16 cellular contexts compared by ENCODE assay signal in genomic region chr2:37013315-37013641, GRCh38. TPM values are rescaled to one million over a fixed set of nuclear protein-coding genes. Genes with fewer than 3 reads are reported as not detected.
DNase-seq lines count a peak whose midpoint lies in the region; ATAC-seq and TF ChIP-seq lines count a peak whose summit lies in the region.
"Had no signal": no experiment of that assay in that cellular context is flagged by ENCODE, and none has a peak within 500 bp of the region (broad histone marks: within the 10 kb centered on the region; RNA-seq: fewer than 3 reads in every experiment).

No MANE protein-coding gene starts in this region.

- H3K9ac ChIP-seq in OCI-LY3 (ENCODE audit: low read length) = no peak overlapping the region

- H2AFZ ChIP-seq in OCI-LY3 (ENCODE audit: low read depth, low read length) = no peak overlapping the region

- peaks cover 11% of the 10 kb centered on the region for H3K36me3 ChIP-seq in OCI-LY3 (replicated peaks; ENCODE audit: low read depth, low read length)

- DNase-seq in NCI-H2029 treated with DMSO at 0.1 percent for 48 hours (lab: John Stamatoyannopoulos, UW) (no peak), natural killer cell (no peak), NCI-H1092 (lab: John Stamatoyannopoulos, UW) (no peak), amniotic stem cell (lab: John Stamatoyannopoulos, UW) (no peak)
- DNase-seq: activated CD8-positive, alpha-beta memory T cell treated with anti-CD3 and anti-CD28 coated beads for 24 hours; activated naive CD4-positive, alpha-beta T cell; BE2C; EL; NCI-H1048; NCI-H446 treated with DMSO at 0.1 percent for 48 hours had no signal

- no peaks in the 10 kb centered on the region for H3K9me3 ChIP-seq in OCI-LY3 (ENCODE audit: insufficient read depth, low read length)
- H3K9me3 ChIP-seq: BE2C, HAP-1 had no signal

- no peak overlapping the region for H3K4me3 Mint-ChIP-seq in natural killer cell
- H3K4me3 Mint-ChIP-seq: nephron had no signal

- peak overlapping the region in 1 of 2 donors; percentile 60 for H3K27ac Mint-ChIP-seq in natural killer cell
- H3K27ac Mint-ChIP-seq: nephron had no signal

- H3K27ac ChIP-seq in OCI-LY3 (ENCODE audit: low read length) = peak overlapping the region; percentile 13; the same call in 1 of the 2 replicates

- 0 out of 2 replicates have a peak overlapping the region, but pooled peaks have one; percentile 8 for H3K4me3 ChIP-seq in OCI-LY3 (ENCODE audit: low read length)
- H3K4me3 ChIP-seq: HAP-1 had no signal

- peaks cover 29% of the 10 kb centered on the region for H3K4me1 ChIP-seq in OCI-LY3 (ENCODE audit: low read length)
- H3K4me1 ChIP-seq: BE2C had no signal

- H3K79me2 ChIP-seq in OCI-LY3 (ENCODE audit: low read length) = no peaks in the 10 kb centered on the region

- no peaks in the 10 kb centered on the region for H3K27me3 ChIP-seq in OCI-LY3 (ENCODE audit: low read depth, low read length)
- H3K27me3 ChIP-seq: BE2C had no signal

- no peaks in the 10 kb centered on the region for H3K9me3 Mint-ChIP-seq in natural killer cell
- H3K9me3 Mint-ChIP-seq: nephron had no signal

- no peaks in the 10 kb centered on the region for H3K27me3 Mint-ChIP-seq in natural killer cell (ENCODE audit: low read depth in 2 of 2)

- TF ChIP-seq CTCF in OCI-LY3 (IDR thresholded peaks at IDR 0.05; ENCODE audit: low read depth, low read length) = no peak
- TF ChIP-seq CTCF in natural killer cell (IDR thresholded peaks at IDR 0.05) = no peak

- peak; percentile 36 for ATAC-seq in GM18505 (IDR thresholded peaks at IDR 0.05; ENCODE audit: unreplicated experiment)
- ATAC-seq in GM19467 (IDR thresholded peaks at IDR 0.05; ENCODE audit: unreplicated experiment) = peak; percentile 21
- ATAC-seq in HG02938 (IDR thresholded peaks at IDR 0.05; ENCODE audit: unreplicated experiment) = peak; percentile 24
- no peak for ATAC-seq in natural killer cell

- TF ChIP-seq POLR2A in GM18505 (IDR thresholded peaks at IDR 0.05; ENCODE audit: borderline replicate concordance, extremely low read depth, insufficient read depth, insufficient read length) = no peak

- H3K4me2 ChIP-seq in OCI-LY3 (ENCODE audit: low read length) = peak overlapping the region; percentile 89

- H3K4me1 Mint-ChIP-seq in natural killer cell = peaks cover 1 to 9% of the 10 kb centered on the region in 2 donors
- H3K4me1 Mint-ChIP-seq: nephron had no signal

- H3K36me3 Mint-ChIP-seq in natural killer cell = peaks cover 23% of the 10 kb centered on the region

- intact Hi-C loops in natural killer cell (cut with micrococcal nuclease) = no loop called here

- 0 out of 2 replicates have a peak, but pooled peaks cover 3% of the 10 kb centered on the region for H4K20me1 ChIP-seq in OCI-LY3 (ENCODE audit: insufficient read depth, low read length)

RNA-seq across cellular contexts. Expression of gene STRN, which starts 46.9 kb away (rescaled TPM):
- total RNA-seq in natural killer cell = 10 to 100 TPM; 43.1 to 49.9 (median 43.4) TPM

Comparison
In these comparisons a context has a peak if more than half of its experiments do, and no peak if none do; other contexts are left out.
1. ATAC-seq: peak in GM18505 (single experiment), GM19467 (single experiment) and HG02938 (single experiment); none in natural killer cell (0 of 3).